8 cellular contexts compared by ENCODE assay signal in the genomic region with DNA sequence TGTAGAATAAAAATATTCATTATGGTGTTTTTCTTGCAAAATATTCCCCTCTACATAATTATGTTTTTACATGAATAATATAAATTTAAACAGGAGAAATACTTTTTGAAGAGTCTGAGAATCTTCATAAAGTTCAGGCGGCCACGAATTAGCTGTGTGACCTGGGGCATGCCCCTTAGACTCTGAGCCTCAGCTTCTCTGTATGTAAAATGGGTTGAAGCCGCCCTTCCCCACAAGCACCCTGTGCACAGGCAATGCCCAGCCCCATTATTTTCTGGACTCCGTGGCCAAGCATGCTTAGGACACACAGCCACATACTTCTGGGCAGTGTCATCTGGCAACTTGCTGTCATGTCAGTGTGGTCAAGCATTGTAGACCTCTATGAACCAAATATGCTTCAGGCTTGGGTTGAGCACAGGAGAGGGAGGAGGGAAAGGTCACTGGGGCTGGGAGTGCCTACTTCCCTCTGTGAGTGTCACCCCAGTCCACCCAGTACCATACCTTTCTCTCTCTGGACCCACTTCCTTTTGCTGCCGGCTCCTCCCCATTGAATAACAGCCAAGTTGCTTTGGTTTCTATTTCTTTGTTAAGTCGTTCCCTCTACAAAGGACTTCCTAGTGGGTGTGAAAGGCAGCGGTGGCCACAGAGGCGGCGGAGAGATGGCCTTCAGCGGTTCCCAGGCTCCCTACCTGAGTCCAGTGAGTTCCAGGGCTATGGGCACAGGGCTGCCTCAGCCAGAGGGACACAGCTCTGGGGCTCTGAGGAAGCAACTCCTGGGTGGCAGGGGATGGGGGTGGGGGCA. TPM values are rescaled to one million over a fixed set of nuclear protein-coding genes. Genes with fewer than 3 reads are reported as not detected.
DNase-seq lines count a peak whose midpoint lies in the region; ATAC-seq and TF ChIP-seq lines count a peak whose summit lies in the region.

A gene (plus strand): TSS at position 582 of the 802 bp plus-strand sequence. CDS start 78 bp downstream, at position 660.

- TF ChIP-seq EP300 in esophagus muscularis mucosa (IDR thresholded peaks at IDR 0.05), result no peak

- no peak for TF ChIP-seq CTCF in esophagus muscularis mucosa (IDR thresholded peaks at IDR 0.05)
- TF ChIP-seq CTCF in chondrocyte (IDR thresholded peaks at IDR 0.05), result no peak

- no peak within 1 kb of the TSS for H3K27ac Mint-ChIP-seq in chondrocyte (ENCODE audit: unreplicated experiment)

- H3K27me3 Mint-ChIP-seq in chondrocyte (ENCODE audit: low read depth), result no peaks in the 10 kb centered on the region

- H3K4me1 ChIP-seq in esophagus muscularis mucosa, result peaks cover 28 to 33% (median 32%) of the 10 kb centered on the region in 4 donors

- H3K4me3 Mint-ChIP-seq in chondrocyte (ENCODE audit: unreplicated experiment), result no peak within 1 kb of the TSS

- intact Hi-C loops in esophagus muscularis mucosa (cut with DNase I) (no loop called here), posterior vena cava (cut with DNase I) (no loop called here)

- peak within 1 kb of the TSS; percentile 40 to 54 (median 42) for H3K4me3 ChIP-seq in esophagus muscularis mucosa

- ATAC-seq in HG03432 (IDR thresholded peaks at IDR 0.05; ENCODE audit: unreplicated experiment), result peak; percentile 58
- ATAC-seq in activated CD4-positive, CD25-positive, alpha-beta regulatory T cell treated with anti-CD3 and anti-CD28 coated beads, Interleukin-2, amount 50 U/mL, for 24 hours, result peak; percentile 55 to 73
- ATAC-seq in HG03097 (IDR thresholded peaks at IDR 0.05; ENCODE audit: low FRiP score, unreplicated experiment), result no peak

- no peaks in the 10 kb centered on the region for H3K27me3 ChIP-seq in esophagus muscularis mucosa

- peaks cover 0 to 8% (median under 1%) of the 10 kb centered on the region in 4 donors for H3K36me3 ChIP-seq in esophagus muscularis mucosa

- peak; percentile 65 for TF ChIP-seq POLR2A in GM18951 (IDR thresholded peaks at IDR 0.05; ENCODE audit: extremely low read depth, insufficient read depth, insufficient read length)
- TF ChIP-seq POLR2A in esophagus muscularis mucosa (IDR thresholded peaks at IDR 0.05; ENCODE audit: low read depth), result no peak

- H3K9me3 Mint-ChIP-seq in chondrocyte (ENCODE audit: low read depth), result no peaks in the 10 kb centered on the region

- WGBS in esophagus muscularis mucosa, result 58% methylated on average over 10 of the region's 10 CpGs

- peaks cover 30% of the 10 kb centered on the region for H3K4me1 Mint-ChIP-seq in chondrocyte (ENCODE audit: low read depth)

- DNase-seq in AG08395 (ENCODE audit: low spot score) (peak; percentile 31), esophagus muscularis mucosa (ENCODE audit: extremely low spot score) (no peak), posterior vena cava (ENCODE audit: low spot score) (no peak), chondrocyte (ENCODE audit: low spot score) (no peak)

- in situ Hi-C loops in GM18951 (cut with MboI; ENCODE audit: low sequenced_read_pairs, unreplicated experiment), result no loop called here

- H3K27ac ChIP-seq in esophagus muscularis mucosa (replicated peaks in 1 of 4), result peak within 1 kb of the TSS; percentile 43 to 65 (median 56)

- H3K9me3 ChIP-seq in esophagus muscularis mucosa, result no peaks in the 10 kb centered on the region

- H3K36me3 Mint-ChIP-seq in chondrocyte (ENCODE audit: low read depth), result peaks cover 15% of the 10 kb centered on the region

RNA-seq across cellular contexts. Expression of the gene that starts here (rescaled TPM):
- total RNA-seq in esophagus muscularis mucosa (10 to 100 TPM; 17.0 to 31.8 (median 24.4) TPM), posterior vena cava (10 to 100 TPM; 53.9 to 56.9 TPM), chondrocyte (2.1 to 4.3 TPM (median 2.9 TPM) in 3 replicates)
